8 cellular contexts compared by ENCODE assay signal in genomic region chr6:72553531-72554202, GRCh38.
DNase-seq lines count a peak whose midpoint lies in the region; ATAC-seq and TF ChIP-seq lines count a peak whose summit lies in the region.

No MANE protein-coding gene starts in this region.

- DNase-seq in AG04449 (ENCODE audit: low read depth, low spot score) = peak; percentile 56
- peak; percentile 95 for DNase-seq in HCEC 1CT
- DNase-seq in RWPE1 (ENCODE audit: low spot score) = peak; percentile 84
- peak; percentile 93 to 97 for DNase-seq in foreskin keratinocyte
- DNase-seq in ureter (ENCODE audit: low spot score) = no peak
- DNase-seq in 8988T = no peak

- POLR2A ChIA-PET in AG04449 (lab: Yijun Ruan, JAX) = no interaction called here
- POLR2A ChIA-PET in RWPE1 (lab: Yijun Ruan, JAX; ENCODE audit: low non-redundant PET) = no interaction called here

- CTCF ChIA-PET in AG04449 (lab: Yijun Ruan, JAX) = interaction anchor here (1.0 to 3.2 kb wide), 2 partner anchors 26 to 142 kb away, joined by 5 to 12 read pairs; no protein-coding TSS in a partner anchor
- CTCF ChIA-PET in RWPE1 (lab: Yijun Ruan, JAX) = interaction anchor here (0.6 kb wide), 1 partner anchor 36 kb away, joined by 5 read pairs; no protein-coding TSS in a partner anchor

- ATAC-seq in foreskin keratinocyte (peak; percentile 95), HG03469 (IDR thresholded peaks at IDR 0.05; ENCODE audit: unreplicated experiment) (no peak), GM19395 (IDR thresholded peaks at IDR 0.05; ENCODE audit: unreplicated experiment) (no peak)

- H3K27ac ChIP-seq in RWPE1 (no peak overlapping the region), foreskin keratinocyte (peak overlapping the region; percentile 78)

- H3K27me3 ChIP-seq in foreskin keratinocyte = no peaks in the 10 kb centered on the region

- no peak for TF ChIP-seq CTCF in AG04449 (IDR thresholded peaks at IDR 0.05; ENCODE audit: insufficient read depth, low read length, missing control alignments)
- TF ChIP-seq CTCF in RWPE1 (conservative IDR thresholded peaks at IDR 0.05; ENCODE audit: low read depth) = no peak
- no peak for TF ChIP-seq CTCF in foreskin keratinocyte (conservative IDR thresholded peaks at IDR 0.05)

- peaks cover 28% of the 10 kb centered on the region for H3K4me1 ChIP-seq in foreskin keratinocyte

- H3K4me3 ChIP-seq in AG04449 (ENCODE audit: low read depth, low read length) = no peak overlapping the region

Comparison
In these comparisons a context has a peak if more than half of its experiments do, and no peak if none do; other contexts are left out.
1. DNase-seq: peak in AG04449 (single experiment), HCEC 1CT (single experiment), RWPE1 (single experiment) and foreskin keratinocyte (2 of 2); none in ureter (single experiment) and 8988T (single experiment).